23 cellular contexts compared by ENCODE assay signal in genomic region chr7:139943391-139943790, GRCh38.
DNase-seq lines count a peak whose midpoint lies in the region; ATAC-seq and TF ChIP-seq lines count a peak whose summit lies in the region.
"Had no signal": no experiment of that assay in that cellular context is flagged by ENCODE, and none has a peak within 500 bp of the region (broad histone marks: within the 10 kb centered on the region; RNA-seq: fewer than 3 reads in every experiment).

No MANE protein-coding gene starts in this region.

- no peaks in the 10 kb centered on the region for H3K4me1 Mint-ChIP-seq in CD8-positive, alpha-beta T cell (ENCODE audit: low read depth)

- DNase-seq in DMS79 treated with DMSO at 0.1 percent for 48 hours (lab: John Stamatoyannopoulos, UW) (peak; percentile 52), NCI-H1417 (lab: John Stamatoyannopoulos, UW) (peak in 2 of 3 experiments; percentile 83 to 95), NCI-H69 (lab: John Stamatoyannopoulos, UW) (peak; percentile 85), head of caudate nucleus (peak in 40 of 42 donors; percentile 17 to 86 (median 56)), NCI-H1694 (lab: John Stamatoyannopoulos, UW) (no peak), left cardiac atrium (no peak), A673 (ENCODE audit: low spot score) (no peak)
- no peak for DNase-seq in CD8-positive, alpha-beta T cell
- DNase-seq: activated CD4-positive, alpha-beta T cell treated with anti-CD3 and anti-CD28 coated beads, Interleukin-2, amount 10 ng/mL, durations not matched to agents 7 days and 5 days; activated naive CD4-positive, alpha-beta T cell treated with anti-CD3 and anti-CD28 coated beads, Interleukin-2, amount 50 U/mL, for 16 hours; DMS53; gastrocnemius medialis; GF-D8; HFFc6; mucosa of descending colon; NCI-H187 treated with DMSO at 0.1 percent for 48 hours; NCI-H510A; psoas muscle; trophoblast cell; WERI-Rb-1 had no signal

- H3K4me3 ChIP-seq in A673 (ENCODE audit: low read depth, low read length, poor library complexity, severe bottlenecking): no peak overlapping the region
- no peak overlapping the region for H3K4me3 ChIP-seq in CD8-positive, alpha-beta T cell (ENCODE audit: low read depth, low read length)
- H3K4me3 ChIP-seq: gastrocnemius medialis, GM23248, mucosa of descending colon, psoas muscle had no signal

- H3K27ac Mint-ChIP-seq in CD8-positive, alpha-beta T cell: no peak overlapping the region
- H3K27ac Mint-ChIP-seq: activated CD4-positive, alpha-beta T cell treated with anti-CD3 and anti-CD28 coated beads, Interleukin-2, amount 10 ng/mL, durations not matched to agents 7 days and 5 days; activated T-helper 1 cell treated with anti-CD3 and anti-CD28 coated beads, Interleukin-12 subunit alpha, Interleukin-12 subunit beta, Interleukin-2, Interleukin-4 antibody, amounts not matched to agents 30 ng/mL and 10 ng/mL and 1 ng/mL, durations not matched to agents 14 hours and 24 hours and 36 hours; HFFc6 had no signal

- H3K27me3 ChIP-seq in A673 (replicated peaks; ENCODE audit: insufficient read depth, low read depth, low read length, poor library complexity): peaks cover 13% of the 10 kb centered on the region
- no peaks in the 10 kb centered on the region for H3K27me3 ChIP-seq in CD8-positive, alpha-beta T cell (ENCODE audit: insufficient read depth, low read length)
- H3K27me3 ChIP-seq: gastrocnemius medialis had no signal

- no peak overlapping the region for H3K27ac ChIP-seq in A673 (ENCODE audit: low read depth, low read length, poor library complexity, severe bottlenecking)
- H3K27ac ChIP-seq in CD8-positive, alpha-beta T cell (ENCODE audit: low read depth, low read length): no peak overlapping the region
- H3K27ac ChIP-seq: gastrocnemius medialis, GM23248, psoas muscle, WERI-Rb-1 had no signal

- no TSS peak for BruUV-seq in A673 (replicated peaks; lab: Mats Ljungman, UMichigan)

- POLR2A ChIA-PET in A673 (lab: Charles Lee; ENCODE audit: low non-redundant PET): no interaction called here
- POLR2A ChIA-PET in CD8-positive, alpha-beta T cell (lab: Charles Lee): no interaction called here

- H3K4me1 ChIP-seq in A673 (ENCODE audit: insufficient read depth, low read length, poor library complexity, severe bottlenecking): no peaks in the 10 kb centered on the region
- H3K4me1 ChIP-seq in CD8-positive, alpha-beta T cell (ENCODE audit: insufficient read depth, low read length): no peaks in the 10 kb centered on the region
- H3K4me1 ChIP-seq: gastrocnemius medialis, psoas muscle had no signal

- no peak for ATAC-seq in left cardiac atrium
- no peak for ATAC-seq in CD8-positive, alpha-beta T cell
- ATAC-seq: gastrocnemius medialis, mucosa of descending colon, psoas muscle had no signal

- H3K36me3 Mint-ChIP-seq in CD8-positive, alpha-beta T cell: no peaks in the 10 kb centered on the region

- peaks cover 8% of the 10 kb centered on the region for H3K27me3 Mint-ChIP-seq in CD8-positive, alpha-beta T cell (ENCODE audit: low read depth)

- peaks cover 14% of the 10 kb centered on the region for H3K9me3 Mint-ChIP-seq in CD8-positive, alpha-beta T cell

- intact Hi-C loops in head of caudate nucleus (cut with DNase I) (no loop called here), left cardiac atrium (cut with DNase I) (no loop called here), A673 (cut with micrococcal nuclease; ENCODE audit: unreplicated experiment) (no loop called here)
- intact Hi-C loops in CD8-positive, alpha-beta T cell (cut with DNase I, micrococcal nuclease): no loop called here

- CTCF ChIA-PET in A673 (lab: Charles Lee): no interaction called here
- CTCF ChIA-PET in CD8-positive, alpha-beta T cell (lab: Charles Lee): no interaction called here

- no peak for TF ChIP-seq CTCF in A673 (conservative IDR thresholded peaks at IDR 0.05; ENCODE audit: low read depth, low read length)
- no peak for TF ChIP-seq CTCF in CD8-positive, alpha-beta T cell (IDR thresholded peaks at IDR 0.05)

- no peaks in the 10 kb centered on the region for H3K9me3 ChIP-seq in A673 (ENCODE audit: low read depth, low read length, poor library complexity, severe bottlenecking)
- no peaks in the 10 kb centered on the region for H3K9me3 ChIP-seq in CD8-positive, alpha-beta T cell (ENCODE audit: low read length)
- H3K9me3 ChIP-seq: psoas muscle had no signal

- no peaks in the 10 kb centered on the region for H3K36me3 ChIP-seq in A673 (ENCODE audit: insufficient read depth, low read length, poor library complexity, severe bottlenecking)
- H3K36me3 ChIP-seq in CD8-positive, alpha-beta T cell (ENCODE audit: insufficient read depth, low read length): no peaks in the 10 kb centered on the region
- H3K36me3 ChIP-seq: gastrocnemius medialis, WERI-Rb-1 had no signal

- H3K4me3 Mint-ChIP-seq in CD8-positive, alpha-beta T cell: no peak overlapping the region
- H3K4me3 Mint-ChIP-seq: activated CD4-positive, alpha-beta T cell treated with anti-CD3 and anti-CD28 coated beads, Interleukin-2, amount 10 ng/mL, durations not matched to agents 7 days and 5 days; activated T-helper 1 cell treated with anti-CD3 and anti-CD28 coated beads, Interleukin-12 subunit alpha, Interleukin-12 subunit beta, Interleukin-2, Interleukin-4 antibody, amounts not matched to agents 30 ng/mL and 10 ng/mL and 1 ng/mL, durations not matched to agents 14 hours and 24 hours and 36 hours; CD14-positive monocyte; HFFc6 had no signal

Comparison
In these comparisons a context has a peak if more than half of its experiments do, and no peak if none do; other contexts are left out.
1. DNase-seq: peak in DMS79 treated with DMSO at 0.1 percent for 48 hours (single experiment), NCI-H1417 (2 of 3), NCI-H69 (single experiment) and head of caudate nucleus (40 of 42); none in NCI-H1694 (single experiment), left cardiac atrium (single experiment), A673 (single experiment) and CD8-positive, alpha-beta T cell (0 of 7).